In genomic region chr9:75002422-75003023, GRCh38 we compare ENCODE assay signal across 11 cellular contexts. TPM values are rescaled to one million over a fixed set of nuclear protein-coding genes. Genes with fewer than 3 reads are reported as not detected.
A peak's percentile ranks its signal among the peaks of the same experiment; 100 is the strongest.
DNase-seq lines count a peak whose midpoint lies in the region; ATAC-seq and TF ChIP-seq lines count a peak whose summit lies in the region.
"Had no signal": no experiment of that assay in that cellular context is flagged by ENCODE, and none has a peak within 500 bp of the region (broad histone marks: within the 10 kb centered on the region; RNA-seq: fewer than 3 reads in every experiment).

No MANE protein-coding gene starts in this region.

- no peaks in the 10 kb centered on the region for H3K9me3 ChIP-seq in T-helper 17 cell (ENCODE audit: control insufficient read depth, low read length, poor library complexity, severe bottlenecking)
- H3K9me3 ChIP-seq: heart left ventricle had no signal

- intact Hi-C loops in left colon (cut with DNase I, micrococcal nuclease), result loop anchor here in 1 of 2 donors (2.0 to 5.0 kb wide), 2 partner anchors 75 to 226 kb away; no protein-coding TSS in a partner anchor

- H3K27me3 Mint-ChIP-seq in T-helper 17 cell, result no peaks in the 10 kb centered on the region

- H3K36me3 Mint-ChIP-seq in T-helper 17 cell (ENCODE audit: low read depth), result peaks cover 9% of the 10 kb centered on the region

- TF ChIP-seq CTCF in C4-2B (conservative IDR thresholded peaks at IDR 0.05), result peak; percentile 47

- no peak overlapping the region for H3K27ac ChIP-seq in C4-2B
- H3K27ac ChIP-seq: heart left ventricle had no signal

- peaks cover 12% of the 10 kb centered on the region for H3K4me1 Mint-ChIP-seq in T-helper 17 cell

- no peak overlapping the region for H3K27ac Mint-ChIP-seq in T-helper 17 cell
- H3K27ac Mint-ChIP-seq: activated T-helper 1 cell treated with anti-CD3 and anti-CD28 coated beads, Interleukin-12 subunit alpha, Interleukin-12 subunit beta, Interleukin-2, Interleukin-4 antibody, amounts not matched to agents 30 ng/mL and 10 ng/mL and 1 ng/mL, durations not matched to agents 14 hours and 24 hours and 36 hours; T-helper 1 cell treated with Interleukin-12 subunit alpha and Interleukin-12 subunit beta and Interleukin-4 antibody, amounts not matched to agents 30 μg/mL and 1 μg/mL, for 36 hours had no signal

- no peak overlapping the region for H3K4me3 Mint-ChIP-seq in T-helper 17 cell
- H3K4me3 Mint-ChIP-seq: activated T-helper 1 cell treated with anti-CD3 and anti-CD28 coated beads, Interleukin-12 subunit alpha, Interleukin-12 subunit beta, Interleukin-2, Interleukin-4 antibody, amounts not matched to agents 30 ng/mL and 10 ng/mL and 1 ng/mL, durations not matched to agents 14 hours and 24 hours and 36 hours; T-helper 1 cell treated with Interleukin-12 subunit alpha and Interleukin-12 subunit beta and Interleukin-4 antibody, amounts not matched to agents 30 μg/mL and 1 μg/mL, for 36 hours had no signal

- DNase-seq in T-helper 17 cell (no peak), inferior parietal cortex (ENCODE audit: extremely low spot score) (no peak), HPDE6-E6E7 (ENCODE audit: extremely low spot score) (no peak), left colon (no peak), NOMO-1 (lab: John Stamatoyannopoulos, UW; ENCODE audit: unreplicated experiment in 2 of 2) (no peak)

- ATAC-seq in GM19351 (IDR thresholded peaks at IDR 0.05; ENCODE audit: unreplicated experiment) (peak; percentile 33), HG02943 (IDR thresholded peaks at IDR 0.05; ENCODE audit: low read depth, unreplicated experiment) (peak; percentile 15), T-helper 17 cell (peak; percentile 57), left colon (no peak)

RNA-seq across cellular contexts. Expression of gene CARNMT1, which starts 25.6 kb away (rescaled TPM):
- total RNA-seq in T-helper 17 cell (10 to 100 TPM; 16.2 to 16.9 TPM), left colon (10 to 100 TPM; 19.1 to 19.9 TPM)

RNA-seq across cellular contexts. Expression of gene C9orf40, which starts 49.8 kb away (rescaled TPM):
- 1 to 10 TPM; 1.9 to 2.5 TPM for total RNA-seq in T-helper 17 cell
- total RNA-seq in left colon, result 10 to 100 TPM in 1 of 2 donors, 1 to 10 TPM in 1; 9.6 to 10.7 TPM
